In genomic region chr5:106269252-106269843, GRCh38 we compare ENCODE assay signal across 8 cellular contexts.
DNase-seq lines count a peak whose midpoint lies in the region; ATAC-seq and TF ChIP-seq lines count a peak whose summit lies in the region.
"Had no signal": no experiment of that assay in that cellular context is flagged by ENCODE, and none has a peak within 500 bp of the region (broad histone marks: within the 10 kb centered on the region; RNA-seq: fewer than 3 reads in every experiment).

No MANE protein-coding gene starts in this region.

- H3K9me3 Mint-ChIP-seq in endothelial cell (ENCODE audit: unreplicated experiment): no peaks in the 10 kb centered on the region

- no peak overlapping the region for H3K27ac ChIP-seq in psoas muscle

- DNase-seq in GM12865 (ENCODE audit: low read depth): peak; percentile 24
- peak; percentile 36 for DNase-seq in NCI-H748 (lab: John Stamatoyannopoulos, UW; ENCODE audit: unreplicated experiment)
- no peak for DNase-seq in endothelial cell (ENCODE audit: low spot score)
- no peak for DNase-seq in psoas muscle
- no peak for DNase-seq in amygdala (lab: John Stamatoyannopoulos, UW)
- no peak for DNase-seq in NCI-H2196 treated with DMSO at 0.1 percent for 48 hours (lab: John Stamatoyannopoulos, UW; ENCODE audit: unreplicated experiment)
- no peak for DNase-seq in effector CD4-positive, alpha-beta T cell
- DNase-seq: NCI-H345 had no signal

- no peaks in the 10 kb centered on the region for H3K36me3 Mint-ChIP-seq in endothelial cell (ENCODE audit: low read depth, unreplicated experiment)

- WGBS in psoas muscle, 3 donors: 47 to 75% (median 48%) methylated on average over 2 of the region's 2 CpGs

- no peaks in the 10 kb centered on the region for H3K27me3 Mint-ChIP-seq in endothelial cell (ENCODE audit: unreplicated experiment)

- no peak overlapping the region for H3K4me3 ChIP-seq in GM12865 (ENCODE audit: low read depth, low read length)
- H3K4me3 ChIP-seq in psoas muscle: no peak overlapping the region

- no peak overlapping the region for H3K27ac Mint-ChIP-seq in endothelial cell (ENCODE audit: unreplicated experiment)

- H3K27me3 ChIP-seq in psoas muscle (ENCODE audit: insufficient read depth in 3 of 3, low read length in 2 of 3): no peaks in the 10 kb centered on the region

- no peaks in the 10 kb centered on the region for H3K4me1 Mint-ChIP-seq in endothelial cell (ENCODE audit: unreplicated experiment)

- H3K9me3 ChIP-seq in psoas muscle: no peaks in the 10 kb centered on the region

- ATAC-seq in psoas muscle: peak; percentile 55 to 86 (median 72)

- no peaks in the 10 kb centered on the region for H3K36me3 ChIP-seq in psoas muscle (ENCODE audit: insufficient read depth in 1 of 2, low read depth in 1 of 2)

- H3K4me3 Mint-ChIP-seq in endothelial cell (ENCODE audit: unreplicated experiment): no peak overlapping the region

- H3K4me1 ChIP-seq in psoas muscle: peaks cover 5% of the 10 kb centered on the region

- TF ChIP-seq CTCF in GM12865 (IDR thresholded peaks at IDR 0.05; ENCODE audit: insufficient read depth, low read depth, low read length, missing control alignments) (peak; percentile 38), endothelial cell (IDR thresholded peaks at IDR 0.05; ENCODE audit: unreplicated experiment) (peak; percentile 46), psoas muscle (IDR thresholded peaks at IDR 0.05) (peak; percentile 59)

- intact Hi-C loops in psoas muscle (cut with DNase I): loop anchor here in 1 of 2 donors (10.0 kb wide), 1 partner anchor 1405 kb away; the partner anchor contains the start of gene EFNA5

Comparison
In these comparisons a context has a peak if more than half of its experiments do, and no peak if none do; other contexts are left out.
1. DNase-seq: peak in GM12865 (single experiment) and NCI-H748 (single experiment); none in endothelial cell (single experiment), psoas muscle (0 of 2), amygdala (0 of 56), NCI-H2196 treated with DMSO at 0.1 percent for 48 hours (single experiment) and effector CD4-positive, alpha-beta T cell (single experiment).
2. Peak in every context shown above with its lines, with median percentiles within 50 percentile points of each other: CTCF ChIP-seq.